8 cellular contexts compared by ENCODE assay signal in genomic region chr15:64989331-64990167, GRCh38. TPM values are rescaled to one million over a fixed set of nuclear protein-coding genes. Genes with fewer than 3 reads are reported as not detected.
DNase-seq lines count a peak whose midpoint lies in the region; ATAC-seq and TF ChIP-seq lines count a peak whose summit lies in the region.

Gene SPG21, minus strand, starts transcription at chr15:64989914. Its CDS starts 6,345 bp downstream, at chr15:64983569.

- TF ChIP-seq CTCF in PC-3 (conservative IDR thresholded peaks at IDR 0.05; ENCODE audit: low read depth, low read length) (no peak), epithelial cell of proximal tubule (conservative IDR thresholded peaks at IDR 0.05; ENCODE audit: low read depth, low read length) (no peak)

- H3K79me2 ChIP-seq in PC-3 (ENCODE audit: low read length) = peaks cover 49% of the 10 kb centered on the region

- peak within 1 kb of the TSS; percentile 91 for H3K9ac ChIP-seq in PC-3 (ENCODE audit: low read length)

- H2AFZ ChIP-seq in PC-3 (ENCODE audit: low read length) = peak within 1 kb of the TSS; percentile 98

- H3K4me1 ChIP-seq in PC-3 (ENCODE audit: insufficient read depth, low read length) = peaks cover 32% of the 10 kb centered on the region

- H3K4me3 ChIP-seq in Jurkat, Clone E6-1 (ENCODE audit: low read length) = peak within 1 kb of the TSS; percentile 92
- H3K4me3 ChIP-seq in PC-3 (ENCODE audit: low read length) (peak within 1 kb of the TSS; percentile 97), epithelial cell of proximal tubule (ENCODE audit: low read depth, low read length) (peak within 1 kb of the TSS; percentile 97)

- CTCF ChIA-PET in PC-3 (lab: Charles Lee) = interaction anchor here (0.5 kb wide), 1 partner anchor 33 kb away, joined by 4 read pairs; no protein-coding TSS in a partner anchor

- peak; percentile 41 for DNase-seq in DMS153 treated with DMSO at 0.1 percent for 48 hours (lab: John Stamatoyannopoulos, UW; ENCODE audit: unreplicated experiment)
- peak; percentile 61 for DNase-seq in Jurkat, Clone E6-1 (ENCODE audit: low read depth, low spot score)
- peak; percentile 87 for DNase-seq in PC-3
- DNase-seq in activated T-cell treated with anti-CD3 and anti-CD28 coated beads for 48 hours (ENCODE audit: low read depth) = peak; percentile 92
- DNase-seq in epithelial cell of proximal tubule (ENCODE audit: low read depth) = no peak
- DNase-seq in mucosa of gallbladder (ENCODE audit: low spot score) = peak; percentile 93
- DNase-seq in stimulated activated CD8-positive, alpha-beta memory T cell treated with anti-CD3 and anti-CD28 coated beads, Interleukin-4, amount 100 ng/mL, for 24 hours (ENCODE audit: low read depth) = peak; percentile 91

- BruUV-seq in PC-3 (replicated peaks; lab: Mats Ljungman, UMichigan) = no TSS peak

- no peaks in the 10 kb centered on the region for H3K36me3 ChIP-seq in PC-3 (ENCODE audit: low read depth, low read length)

- H4K20me1 ChIP-seq in PC-3 (ENCODE audit: low read length) = no peaks in the 10 kb centered on the region

- no peaks in the 10 kb centered on the region for H3F3A ChIP-seq in PC-3 (ENCODE audit: low read length, unreplicated experiment)

- POLR2A ChIA-PET in PC-3 (lab: Charles Lee; ENCODE audit: unreplicated experiment) = no interaction called here

- intact Hi-C loops in PC-3 (cut with micrococcal nuclease) = loop anchor here (5.0 kb wide), 1 partner anchor 38 kb away; the partner anchor contains the start of gene MTFMT

- H3K4me2 ChIP-seq in PC-3 (ENCODE audit: low read length) = peak within 1 kb of the TSS; percentile 96

- no peaks in the 10 kb centered on the region for H3K27me3 ChIP-seq in PC-3 (ENCODE audit: low read length)

- H3K9me2 ChIP-seq in PC-3 (replicated peaks; ENCODE audit: low read length) = no peaks in the 10 kb centered on the region

- ATAC-seq in GM21717 (IDR thresholded peaks at IDR 0.05; ENCODE audit: unreplicated experiment) (peak; percentile 90), PC-3 (peak; percentile 88)

- H3K27ac ChIP-seq in PC-3 (ENCODE audit: low read length) = peak within 1 kb of the TSS; percentile 43; the same call in 1 of the 2 replicates

- H3K9me3 ChIP-seq in PC-3 (ENCODE audit: low read length) = no peaks in the 10 kb centered on the region

RNA-seq across cellular contexts. Expression of gene SPG21, which starts in this region (rescaled TPM):
- polyA plus RNA-seq in Jurkat, Clone E6-1 (2012; ENCODE audit: insufficient read depth, insufficient read length) = 68.5 TPM
- total RNA-seq in PC-3 (2014; rRNA removed) = 53.0 and 53.8 TPM in 2 replicates
- total RNA-seq in epithelial cell of proximal tubule = 80.1 and 83.0 TPM in 2 replicates
- 76.1 TPM for total RNA-seq in mucosa of gallbladder
